ENCODE assay signal across 1 cellular context in genomic region chr19:2337329-2337707, GRCh38.
TF ChIP-seq lines count a peak whose summit lies in the region.

No MANE protein-coding gene starts in this region.

TF ChIP-seq in HepG2, 621 proteins besides CTCF, POLR2A, EP300 and RAD21 (continues in another document):
- no peak for TF ChIP-seq ZNF652 (CRISPR knock-in tag; IDR thresholded peaks at IDR 0.05; ENCODE audit: borderline replicate concordance, low read depth)
- TF ChIP-seq XRCC5 (optimal IDR thresholded peaks at IDR 0.05; ENCODE audit: low read length) = peak; percentile 50
- TF ChIP-seq ZNF230 (CRISPR knock-in tag; IDR thresholded peaks at IDR 0.05) = no peak
- TF ChIP-seq, protein P1, sequence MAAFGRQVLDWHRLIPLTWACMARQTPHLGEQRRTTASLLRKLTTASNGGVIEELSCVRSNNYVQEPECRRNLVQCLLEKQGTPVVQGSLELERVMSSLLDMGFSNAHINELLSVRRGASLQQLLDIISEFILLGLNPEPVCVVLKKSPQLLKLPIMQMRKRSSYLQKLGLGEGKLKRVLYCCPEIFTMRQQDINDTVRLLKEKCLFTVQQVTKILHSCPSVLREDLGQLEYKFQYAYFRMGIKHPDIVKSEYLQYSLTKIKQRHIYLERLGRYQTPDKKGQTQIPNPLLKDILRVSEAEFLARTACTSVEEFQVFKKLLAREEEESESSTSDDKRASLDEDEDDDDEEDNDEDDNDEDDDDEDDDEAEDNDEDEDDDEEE (CRISPR knock-in tag; IDR thresholded peaks at IDR 0.05) = no peak
- TF ChIP-seq PBX2 (CRISPR knock-in tag; IDR thresholded peaks at IDR 0.05) = no peak
- TF ChIP-seq ZBTB38 (CRISPR knock-in tag; IDR thresholded peaks at IDR 0.05) = peak; percentile 95
- TF ChIP-seq ZNF780A (CRISPR knock-in tag; IDR thresholded peaks at IDR 0.05) = no peak
- no peak for TF ChIP-seq MAFK (conservative IDR thresholded peaks at IDR 0.05 in 1 of 2, IDR thresholded peaks at IDR 0.05 in 1 of 2; ENCODE audit: low read length in 2 of 2)
- TF ChIP-seq, protein P2, sequence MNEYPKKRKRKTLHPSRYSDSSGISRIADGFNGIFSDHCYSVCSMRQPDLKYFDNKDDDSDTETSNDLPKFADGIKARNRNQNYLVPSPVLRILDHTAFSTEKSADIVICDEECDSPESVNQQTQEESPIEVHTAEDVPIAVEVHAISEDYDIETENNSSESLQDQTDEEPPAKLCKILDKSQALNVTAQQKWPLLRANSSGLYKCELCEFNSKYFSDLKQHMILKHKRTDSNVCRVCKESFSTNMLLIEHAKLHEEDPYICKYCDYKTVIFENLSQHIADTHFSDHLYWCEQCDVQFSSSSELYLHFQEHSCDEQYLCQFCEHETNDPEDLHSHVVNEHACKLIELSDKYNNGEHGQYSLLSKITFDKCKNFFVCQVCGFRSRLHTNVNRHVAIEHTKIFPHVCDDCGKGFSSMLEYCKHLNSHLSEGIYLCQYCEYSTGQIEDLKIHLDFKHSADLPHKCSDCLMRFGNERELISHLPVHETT (CRISPR knock-in tag; conservative IDR thresholded peaks at IDR 0.05) = no peak
- TF ChIP-seq GATAD2A (CRISPR knock-in tag; IDR thresholded peaks at IDR 0.05) = no peak
- no peak for TF ChIP-seq KLF13 (CRISPR knock-in tag; IDR thresholded peaks at IDR 0.05)
- TF ChIP-seq, protein P3, sequence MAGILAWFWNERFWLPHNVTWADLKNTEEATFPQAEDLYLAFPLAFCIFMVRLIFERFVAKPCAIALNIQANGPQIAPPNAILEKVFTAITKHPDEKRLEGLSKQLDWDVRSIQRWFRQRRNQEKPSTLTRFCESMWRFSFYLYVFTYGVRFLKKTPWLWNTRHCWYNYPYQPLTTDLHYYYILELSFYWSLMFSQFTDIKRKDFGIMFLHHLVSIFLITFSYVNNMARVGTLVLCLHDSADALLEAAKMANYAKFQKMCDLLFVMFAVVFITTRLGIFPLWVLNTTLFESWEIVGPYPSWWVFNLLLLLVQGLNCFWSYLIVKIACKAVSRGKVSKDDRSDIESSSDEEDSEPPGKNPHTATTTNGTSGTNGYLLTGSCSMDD (CRISPR knock-in tag; IDR thresholded peaks at IDR 0.05) = no peak
- TF ChIP-seq, protein P4, sequence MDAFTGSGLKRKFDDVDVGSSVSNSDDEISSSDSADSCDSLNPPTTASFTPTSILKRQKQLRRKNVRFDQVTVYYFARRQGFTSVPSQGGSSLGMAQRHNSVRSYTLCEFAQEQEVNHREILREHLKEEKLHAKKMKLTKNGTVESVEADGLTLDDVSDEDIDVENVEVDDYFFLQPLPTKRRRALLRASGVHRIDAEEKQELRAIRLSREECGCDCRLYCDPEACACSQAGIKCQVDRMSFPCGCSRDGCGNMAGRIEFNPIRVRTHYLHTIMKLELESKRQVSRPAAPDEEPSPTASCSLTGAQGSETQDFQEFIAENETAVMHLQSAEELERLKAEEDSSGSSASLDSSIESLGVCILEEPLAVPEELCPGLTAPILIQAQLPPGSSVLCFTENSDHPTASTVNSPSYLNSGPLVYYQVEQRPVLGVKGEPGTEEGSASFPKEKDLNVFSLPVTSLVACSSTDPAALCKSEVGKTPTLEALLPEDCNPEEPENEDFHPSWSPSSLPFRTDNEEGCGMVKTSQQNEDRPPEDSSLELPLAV (CRISPR knock-in tag; conservative IDR thresholded peaks at IDR 0.05; ENCODE audit: low read depth) = no peak
- no peak for TF ChIP-seq ZNF747 (CRISPR knock-in tag; IDR thresholded peaks at IDR 0.05; ENCODE audit: borderline replicate concordance)
- TF ChIP-seq ZNF256 (CRISPR knock-in tag; conservative IDR thresholded peaks at IDR 0.05) = no peak
- TF ChIP-seq, protein P5, sequence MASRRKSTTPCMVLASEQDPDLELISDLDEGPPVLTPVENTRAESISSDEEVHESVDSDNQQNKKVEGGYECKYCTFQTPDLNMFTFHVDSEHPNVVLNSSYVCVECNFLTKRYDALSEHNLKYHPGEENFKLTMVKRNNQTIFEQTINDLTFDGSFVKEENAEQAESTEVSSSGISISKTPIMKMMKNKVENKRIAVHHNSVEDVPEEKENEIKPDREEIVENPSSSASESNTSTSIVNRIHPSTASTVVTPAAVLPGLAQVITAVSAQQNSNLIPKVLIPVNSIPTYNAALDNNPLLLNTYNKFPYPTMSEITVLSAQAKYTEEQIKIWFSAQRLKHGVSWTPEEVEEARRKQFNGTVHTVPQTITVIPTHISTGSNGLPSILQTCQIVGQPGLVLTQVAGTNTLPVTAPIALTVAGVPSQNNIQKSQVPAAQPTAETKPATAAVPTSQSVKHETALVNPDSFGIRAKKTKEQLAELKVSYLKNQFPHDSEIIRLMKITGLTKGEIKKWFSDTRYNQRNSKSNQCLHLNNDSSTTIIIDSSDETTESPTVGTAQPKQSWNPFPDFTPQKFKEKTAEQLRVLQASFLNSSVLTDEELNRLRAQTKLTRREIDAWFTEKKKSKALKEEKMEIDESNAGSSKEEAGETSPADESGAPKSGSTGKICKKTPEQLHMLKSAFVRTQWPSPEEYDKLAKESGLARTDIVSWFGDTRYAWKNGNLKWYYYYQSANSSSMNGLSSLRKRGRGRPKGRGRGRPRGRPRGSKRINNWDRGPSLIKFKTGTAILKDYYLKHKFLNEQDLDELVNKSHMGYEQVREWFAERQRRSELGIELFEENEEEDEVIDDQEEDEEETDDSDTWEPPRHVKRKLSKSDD (CRISPR knock-in tag; IDR thresholded peaks at IDR 0.05; ENCODE audit: low read depth) = 0 out of 2 replicates have a peak, but pooled peaks have one; percentile 42
- no peak for TF ChIP-seq NFATC3 (CRISPR knock-in tag; IDR thresholded peaks at IDR 0.05)
- TF ChIP-seq HOXA7 (CRISPR knock-in tag; IDR thresholded peaks at IDR 0.05) = no peak
- peak; percentile 76 for TF ChIP-seq HNRNPLL (IDR thresholded peaks at IDR 0.05; ENCODE audit: low read depth, low read length, poor library complexity, severe bottlenecking)
- no peak for TF ChIP-seq ZBTB20 (CRISPR knock-in tag; IDR thresholded peaks at IDR 0.05; ENCODE audit: borderline replicate concordance, low read depth)
- peak; percentile 41; the same call in 1 of the 2 replicates for TF ChIP-seq ZNF740 (CRISPR knock-in tag; IDR thresholded peaks at IDR 0.05)
- no peak for TF ChIP-seq ZNF788 (CRISPR knock-in tag; IDR thresholded peaks at IDR 0.05; ENCODE audit: borderline replicate concordance)
- TF ChIP-seq ZNF687 (CRISPR knock-in tag; IDR thresholded peaks at IDR 0.05) = peak; percentile 33
- TF ChIP-seq ZBTB33 (CRISPR knock-in tag; IDR thresholded peaks at IDR 0.05) = peak; percentile 99
- TF ChIP-seq, protein P6, sequence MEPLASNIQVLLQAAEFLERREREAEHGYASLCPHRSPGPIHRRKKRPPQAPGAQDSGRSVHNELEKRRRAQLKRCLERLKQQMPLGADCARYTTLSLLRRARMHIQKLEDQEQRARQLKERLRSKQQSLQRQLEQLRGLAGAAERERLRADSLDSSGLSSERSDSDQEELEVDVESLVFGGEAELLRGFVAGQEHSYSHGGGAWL (CRISPR knock-in tag; IDR thresholded peaks at IDR 0.05) = no peak
- peak; percentile 79 for TF ChIP-seq BHLHE40 (IDR thresholded peaks at IDR 0.05; ENCODE audit: low read length)
- TF ChIP-seq ZFX (CRISPR knock-in tag; IDR thresholded peaks at IDR 0.05; ENCODE audit: low read depth) = no peak
- TF ChIP-seq, protein P7, sequence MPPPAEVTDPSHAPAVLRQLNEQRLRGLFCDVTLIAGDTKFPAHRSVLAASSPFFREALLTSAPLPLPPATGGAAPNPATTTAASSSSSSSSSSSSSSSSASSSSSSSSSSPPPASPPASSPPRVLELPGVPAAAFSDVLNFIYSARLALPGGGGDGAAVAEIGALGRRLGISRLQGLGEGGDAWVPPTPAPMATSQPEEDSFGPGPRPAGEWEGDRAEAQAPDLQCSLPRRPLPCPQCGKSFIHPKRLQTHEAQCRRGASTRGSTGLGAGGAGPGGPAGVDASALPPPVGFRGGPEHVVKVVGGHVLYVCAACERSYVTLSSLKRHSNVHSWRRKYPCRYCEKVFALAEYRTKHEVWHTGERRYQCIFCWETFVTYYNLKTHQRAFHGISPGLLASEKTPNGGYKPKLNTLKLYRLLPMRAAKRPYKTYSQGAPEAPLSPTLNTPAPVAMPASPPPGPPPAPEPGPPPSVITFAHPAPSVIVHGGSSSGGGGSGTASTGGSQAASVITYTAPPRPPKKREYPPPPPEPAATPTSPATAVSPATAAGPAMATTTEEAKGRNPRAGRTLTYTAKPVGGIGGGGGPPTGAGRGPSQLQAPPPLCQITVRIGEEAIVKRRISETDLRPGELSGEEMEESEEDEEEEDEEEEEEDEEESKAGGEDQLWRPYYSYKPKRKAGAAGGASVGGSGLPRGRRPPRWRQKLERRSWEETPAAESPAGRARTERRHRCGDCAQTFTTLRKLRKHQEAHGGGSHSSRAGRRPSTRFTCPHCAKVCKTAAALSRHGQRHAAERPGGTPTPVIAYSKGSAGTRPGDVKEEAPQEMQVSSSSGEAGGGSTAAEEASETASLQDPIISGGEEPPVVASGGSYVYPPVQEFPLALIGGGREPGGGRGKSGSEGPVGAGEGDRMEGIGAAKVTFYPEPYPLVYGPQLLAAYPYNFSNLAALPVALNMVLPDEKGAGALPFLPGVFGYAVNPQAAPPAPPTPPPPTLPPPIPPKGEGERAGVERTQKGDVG (CRISPR knock-in tag; IDR thresholded peaks at IDR 0.05; ENCODE audit: borderline replicate concordance) = peak; percentile 36; the same call in 1 of the 2 replicates
- TF ChIP-seq THAP11 (CRISPR knock-in tag; IDR thresholded peaks at IDR 0.05) = no peak
- TF ChIP-seq, protein P8, sequence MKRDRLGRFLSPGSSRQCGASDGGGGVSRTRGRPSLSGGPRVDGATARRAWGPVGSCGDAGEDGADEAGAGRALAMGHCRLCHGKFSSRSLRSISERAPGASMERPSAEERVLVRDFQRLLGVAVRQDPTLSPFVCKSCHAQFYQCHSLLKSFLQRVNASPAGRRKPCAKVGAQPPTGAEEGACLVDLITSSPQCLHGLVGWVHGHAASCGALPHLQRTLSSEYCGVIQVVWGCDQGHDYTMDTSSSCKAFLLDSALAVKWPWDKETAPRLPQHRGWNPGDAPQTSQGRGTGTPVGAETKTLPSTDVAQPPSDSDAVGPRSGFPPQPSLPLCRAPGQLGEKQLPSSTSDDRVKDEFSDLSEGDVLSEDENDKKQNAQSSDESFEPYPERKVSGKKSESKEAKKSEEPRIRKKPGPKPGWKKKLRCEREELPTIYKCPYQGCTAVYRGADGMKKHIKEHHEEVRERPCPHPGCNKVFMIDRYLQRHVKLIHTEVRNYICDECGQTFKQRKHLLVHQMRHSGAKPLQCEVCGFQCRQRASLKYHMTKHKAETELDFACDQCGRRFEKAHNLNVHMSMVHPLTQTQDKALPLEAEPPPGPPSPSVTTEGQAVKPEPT (CRISPR knock-in tag; IDR thresholded peaks at IDR 0.05; ENCODE audit: low read depth) = no peak
